Comparison of ENCODE assay signal across 8 cellular contexts in the genomic region with DNA sequence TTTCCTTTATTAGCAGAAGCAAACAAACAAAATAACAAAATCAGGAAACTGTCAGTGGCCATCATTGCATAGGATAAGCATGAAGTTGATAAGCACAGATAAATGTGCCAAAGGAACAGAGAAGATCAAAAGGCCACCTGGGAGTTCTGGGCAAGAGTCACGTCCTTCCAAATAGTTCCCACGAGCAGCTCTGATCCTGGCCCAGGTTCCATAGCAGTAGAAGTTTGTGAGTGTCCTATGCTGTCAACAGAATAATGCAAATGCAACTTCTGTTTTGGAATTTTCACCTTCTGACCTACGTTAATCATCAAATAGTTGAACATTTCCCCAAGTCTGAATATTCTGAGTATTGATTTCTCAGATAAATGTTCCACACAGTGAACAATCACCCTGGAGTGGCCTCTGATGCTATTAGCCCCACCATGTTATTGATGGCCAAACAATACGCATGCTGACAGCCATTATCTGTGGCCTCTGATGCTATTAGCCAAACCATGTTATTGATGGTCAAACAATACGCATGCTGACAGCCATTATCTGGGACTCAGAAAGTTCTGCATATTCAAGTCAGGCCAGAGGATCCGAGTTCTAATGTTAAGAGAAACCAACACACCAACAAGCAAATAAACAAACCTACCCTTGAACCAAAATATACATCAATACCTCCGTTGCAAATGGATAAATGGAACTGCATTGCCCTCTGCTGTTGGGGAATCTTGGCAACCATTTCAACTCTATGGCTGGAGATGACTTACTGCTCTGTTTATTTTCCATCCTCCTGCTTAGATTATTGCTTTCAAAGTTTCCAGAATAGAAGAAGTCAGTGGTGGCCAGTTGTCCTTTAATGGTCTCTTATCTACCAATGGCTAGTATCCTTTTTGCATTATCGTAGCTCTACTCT.
DNase-seq lines count a peak whose midpoint lies in the region; ATAC-seq, FAIRE-seq and TF ChIP-seq lines count a peak whose summit lies in the region.

No MANE protein-coding gene starts in this region.

- FAIRE-seq in endothelial cell of umbilical vein (lab: Jason Lieb, UNC) (peak; percentile 97), small intestine (lab: Jason Lieb, UNC) (no peak)

- CTCF ChIA-PET in endothelial cell of umbilical vein (lab: Charles Lee): interaction anchor here (0.9 to 3.7 kb wide), 15 partner anchors 22 to 463 kb away, joined by 3 to 46 read pairs (median 5); a partner anchor contains a TSS

- no peaks in the 10 kb centered on the region for H3K79me2 ChIP-seq in endothelial cell of umbilical vein (ENCODE audit: control insufficient read depth, insufficient read depth, low read length)

- WGBS in small intestine, 3 donors: 50 to 61% (median 51%) methylated on average over 8 of the region's 8 CpGs

- no peaks in the 10 kb centered on the region for H3K36me3 ChIP-seq in endothelial cell of umbilical vein (ENCODE audit: control insufficient read depth in 2 of 2, extremely low read depth in 1 of 2, insufficient read depth in 2 of 2, low read length in 2 of 2)
- H3K36me3 ChIP-seq in small intestine (ENCODE audit: control insufficient read depth in 2 of 2, insufficient read depth in 2 of 2, low read length in 2 of 2): no peaks in the 10 kb centered on the region

- H3K27me3 ChIP-seq in endothelial cell of umbilical vein (ENCODE audit: control insufficient read depth in 2 of 2, insufficient read depth in 2 of 2, low read length in 2 of 2): no peaks in the 10 kb centered on the region
- H3K27me3 ChIP-seq in small intestine (ENCODE audit: control insufficient read depth in 2 of 2, insufficient read depth in 2 of 2, low read length in 2 of 2): no peaks in the 10 kb centered on the region

- H3K9me1 ChIP-seq in endothelial cell of umbilical vein (replicated peaks; ENCODE audit: control insufficient read depth, extremely low read depth, insufficient read depth, low read length): no peaks in the 10 kb centered on the region

- H3K4me2 ChIP-seq in endothelial cell of umbilical vein (ENCODE audit: insufficient read depth, low read length): no peak overlapping the region

- dilution Hi-C loops in endothelial cell of umbilical vein (cut with MboI; ENCODE audit: extremely low pct_ligation_motif_present, low sequenced_read_pairs): no loop called here

- H3K9me3 ChIP-seq in endothelial cell of umbilical vein (replicated peaks; ENCODE audit: control insufficient read depth, insufficient read depth, low read length): no peaks in the 10 kb centered on the region
- H3K9me3 ChIP-seq in small intestine (ENCODE audit: control insufficient read depth, low read depth): no peaks in the 10 kb centered on the region

- H3K9ac ChIP-seq in endothelial cell of umbilical vein (replicated peaks; ENCODE audit: extremely low read depth, insufficient read depth, low read length): no peak overlapping the region

- intact Hi-C loops in endothelial cell of umbilical vein (cut with micrococcal nuclease): loop anchor here (1.0 to 10.0 kb wide), 5 partner anchors 26 to 1045 kb away; no protein-coding TSS in a partner anchor

- H3K27ac ChIP-seq in endothelial cell of umbilical vein (ENCODE audit: insufficient read depth, low read depth, low read length) (no peak overlapping the region), small intestine (ENCODE audit: low read depth in 1 of 2, low read length in 1 of 2) (no peak overlapping the region)

- no peaks in the 10 kb centered on the region for H3K4me1 ChIP-seq in endothelial cell of umbilical vein (ENCODE audit: control insufficient read depth, extremely low read depth, insufficient read depth, low read length)
- H3K4me1 ChIP-seq in small intestine (ENCODE audit: control insufficient read depth in 2 of 2, insufficient read depth in 1 of 2, low read depth in 1 of 2, low read length in 1 of 2): no peaks in the 10 kb centered on the region

- no peaks in the 10 kb centered on the region for H4K20me1 ChIP-seq in endothelial cell of umbilical vein (replicated peaks; ENCODE audit: control insufficient read depth, extremely low read depth, insufficient read depth, low read length)

- POLR2A ChIA-PET in endothelial cell of umbilical vein (lab: Charles Lee): no interaction called here

- no peak overlapping the region for H2AFZ ChIP-seq in endothelial cell of umbilical vein (ENCODE audit: low read depth, low read length)

- no peak overlapping the region for H3K4me3 ChIP-seq in endothelial cell of umbilical vein (replicated peaks in 1 of 3; ENCODE audit: insufficient read depth in 1 of 3, low read depth in 1 of 3, low read length in 3 of 3)
- no peak overlapping the region for H3K4me3 ChIP-seq in small intestine (ENCODE audit: low read depth in 1 of 2, low read length in 2 of 2)

- no peak for TF ChIP-seq POLR2A in endothelial cell of umbilical vein (IDR thresholded peaks at IDR 0.05; ENCODE audit: low read depth, low read length)

- no peak for ATAC-seq in HG03095 (IDR thresholded peaks at IDR 0.05; ENCODE audit: unreplicated experiment)

- no TSS peak for BruUV-seq in endothelial cell of umbilical vein (replicated peaks; lab: Mats Ljungman, UMichigan)

- peak; percentile 57 to 58 for TF ChIP-seq CTCF in endothelial cell of umbilical vein (IDR thresholded peaks at IDR 0.05; ENCODE audit: extremely low read depth in 1 of 2, insufficient read depth in 1 of 2, low read depth in 1 of 2, low read length in 2 of 2)

- DNase-seq in NOMO-1 treated with DMSO at 0.1 percent for 48 hours (lab: John Stamatoyannopoulos, UW; ENCODE audit: unreplicated experiment) (peak; percentile 4), NOMO-1 (lab: John Stamatoyannopoulos, UW; ENCODE audit: unreplicated experiment in 2 of 2) (no peak), NCI-H446 (lab: John Stamatoyannopoulos, UW) (peak; percentile 22 to 60), endothelial cell of umbilical vein (ENCODE audit: low read depth, low spot score) (peak; percentile 73), small intestine (peak; percentile 48), COLO829 (ENCODE audit: low spot score) (no peak)
- no peak for DNase-seq in activated CD4-positive, alpha-beta T cell treated with anti-CD3 and anti-CD28 coated beads for 1 hour

TF ChIP-seq in endothelial cell of umbilical vein, 7 proteins besides CTCF, POLR2A, EP300 and RAD21:
- no peak for TF ChIP-seq FOS (IDR thresholded peaks at IDR 0.05; ENCODE audit: borderline replicate concordance, insufficient read depth, low read length)
- TF ChIP-seq MYC (IDR thresholded peaks at IDR 0.05; ENCODE audit: low read depth, low read length): no peak
- no peak for TF ChIP-seq EZH2 (IDR thresholded peaks at IDR 0.05; ENCODE audit: borderline replicate concordance, low read depth, low read length, severe bottlenecking)
- TF ChIP-seq POLR2AphosphoS5 (IDR thresholded peaks at IDR 0.05; ENCODE audit: insufficient read depth, low read depth, low read length): no peak
- TF ChIP-seq, protein P1, sequence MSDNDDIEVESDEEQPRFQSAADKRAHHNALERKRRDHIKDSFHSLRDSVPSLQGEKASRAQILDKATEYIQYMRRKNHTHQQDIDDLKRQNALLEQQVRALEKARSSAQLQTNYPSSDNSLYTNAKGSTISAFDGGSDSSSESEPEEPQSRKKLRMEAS (IDR thresholded peaks at IDR 0.05; ENCODE audit: insufficient read depth, insufficient read length): no peak
- TF ChIP-seq JUN (IDR thresholded peaks at IDR 0.05; ENCODE audit: borderline replicate concordance, insufficient read depth, insufficient read length, low read depth): no peak
- TF ChIP-seq GATA2 (IDR thresholded peaks at IDR 0.05; ENCODE audit: insufficient read depth, insufficient read length, low read depth, low read length): no peak

Comparison
In these comparisons a context has a peak if more than half of its experiments do, and no peak if none do; other contexts are left out.
1. DNase-seq: peak in NOMO-1 treated with DMSO at 0.1 percent for 48 hours (single experiment), NCI-H446 (2 of 2), endothelial cell of umbilical vein (single experiment) and small intestine (single experiment); none in NOMO-1 (0 of 2), activated CD4-positive, alpha-beta T cell treated with anti-CD3 and anti-CD28 coated beads for 1 hour (single experiment) and COLO829 (single experiment).